1 cellular context compared by ENCODE assay signal in genomic region chr6:149317656-149318571, GRCh38.
TF ChIP-seq lines count a peak whose summit lies in the region.

Gene TAB2 (plus strand): TSS chr6:149317712. CDS start chr6:149369998, 52,286 bp downstream.

TF ChIP-seq in K562, 482 proteins besides CTCF, POLR2A, EP300 and RAD21 (continued from another document and continues in another):
- TF ChIP-seq UBTF (IDR thresholded peaks at IDR 0.05; ENCODE audit: borderline replicate concordance in 1 of 2, low read depth in 2 of 2, low read length in 2 of 2) (peak; percentile 19 to 63; a peak in 1 of 4 replicates), POU5F1 (IDR thresholded peaks at IDR 0.05; ENCODE audit: borderline replicate concordance, low read depth, low read length, partially characterized antibody) (no peak), ZBTB17 (CRISPR knock-in tag; IDR thresholded peaks at IDR 0.05) (0 out of 2 replicates have a peak, but pooled peaks have one; percentile 36), ZFX (CRISPR knock-in tag; IDR thresholded peaks at IDR 0.05) (peak; percentile 14), CTCFL (IDR thresholded peaks at IDR 0.05; ENCODE audit: borderline replicate concordance, insufficient read depth, low read depth, low read length, poor library complexity, severe bottlenecking) (peak; percentile 3), PRMT5 (CRISPR knock-in tag; IDR thresholded peaks at IDR 0.05) (no peak), ZNF780A (CRISPR knock-in tag; IDR thresholded peaks at IDR 0.05) (no peak), GABPB1 (CRISPR knock-in tag; IDR thresholded peaks at IDR 0.05) (peak; percentile 52; the same call in 1 of the 2 replicates), NR3C1 (CRISPR knock-in tag; IDR thresholded peaks at IDR 0.05) (0 out of 2 replicates have a peak, but pooled peaks have one; percentile 32), TFAM (CRISPR knock-in tag; conservative IDR thresholded peaks at IDR 0.05) (no peak), BHLHE40 (IDR thresholded peaks at IDR 0.05; ENCODE audit: low read length) (0 out of 2 replicates have a peak, but pooled peaks have one; percentile 7), VEZF1 (CRISPR knock-in tag; IDR thresholded peaks at IDR 0.05) (peak; percentile 93), LCOR (CRISPR knock-in tag; IDR thresholded peaks at IDR 0.05) (no peak), MAZ (CRISPR knock-in tag; conservative IDR thresholded peaks at IDR 0.05 in 1 of 2, IDR thresholded peaks at IDR 0.05 in 1 of 2) (peak; percentile 64 to 83), RNF2 (IDR thresholded peaks at IDR 0.05) (0 out of 2 replicates have a peak, but pooled peaks have one; percentile 3), RB1 (IDR thresholded peaks at IDR 0.05; ENCODE audit: low read depth) (peak; percentile 31; the same call in 1 of the 2 replicates), HDAC1 (IDR thresholded peaks at IDR 0.05) (0 out of 4 replicates have a peak, but pooled peaks of 1 of the 2 experiments have one; percentile 21), ZNF395 (CRISPR knock-in tag; IDR thresholded peaks at IDR 0.05) (peak; percentile 60; the same call in 1 of the 2 replicates), CBX1 (IDR thresholded peaks at IDR 0.05; ENCODE audit: low read depth) (0 out of 2 replicates have a peak, but pooled peaks have one; percentile 22), FIP1L1 (IDR thresholded peaks at IDR 0.05; ENCODE audit: low read depth, low read length, poor library complexity, severe bottlenecking) (no peak), ZNF740 (CRISPR knock-in tag; IDR thresholded peaks at IDR 0.05) (peak; percentile 93), ZNF740 (tag; IDR thresholded peaks at IDR 0.05) (peak in 1 of 2 experiments; percentile 78; a peak in 2 of 4 replicates), RNF219 (CRISPR knock-in tag; IDR thresholded peaks at IDR 0.05) (no peak), NKRF (IDR thresholded peaks at IDR 0.05; ENCODE audit: borderline replicate concordance) (no peak), PRPF4 (IDR thresholded peaks at IDR 0.05; ENCODE audit: insufficient read depth, low read depth, low read length, poor library complexity, severe bottlenecking) (peak; percentile 36), MIER1 (IDR thresholded peaks at IDR 0.05; ENCODE audit: low read depth) (no peak), SMARCA5 (IDR thresholded peaks at IDR 0.05) (no peak), HINFP (tag; conservative IDR thresholded peaks at IDR 0.05; ENCODE audit: low read depth) (no peak), ETS1 (conservative IDR thresholded peaks at IDR 0.05; ENCODE audit: control insufficient read depth, low read depth, low read length) (peak; percentile 56; the same call in 1 of the 2 replicates), ZNF165 (CRISPR knock-in tag; IDR thresholded peaks at IDR 0.05; ENCODE audit: borderline replicate concordance) (no peak), ZNF431 (CRISPR knock-in tag; IDR thresholded peaks at IDR 0.05) (peak; percentile 39; the same call in 1 of the 2 replicates), ZHX1 (conservative IDR thresholded peaks at IDR 0.05; ENCODE audit: low read length) (0 out of 2 replicates have a peak, but pooled peaks have one; percentile 11), CHD2 (IDR thresholded peaks at IDR 0.05; ENCODE audit: low read depth, low read length) (peak; percentile 33; the same call in 1 of the 2 replicates), EGR1 (conservative IDR thresholded peaks at IDR 0.05) (no peak; the same call in 1 of the 2 replicates), L3MBTL2 (IDR thresholded peaks at IDR 0.05) (no peak), ZBTB9 (CRISPR knock-in tag; IDR thresholded peaks at IDR 0.05) (0 out of 2 replicates have a peak, but pooled peaks have one; percentile 20), HNRNPK (IDR thresholded peaks at IDR 0.05; ENCODE audit: low read depth, low read length, poor library complexity, severe bottlenecking) (peak; percentile 95)
